In genomic region chr7:99617187-99617781, GRCh38 we compare ENCODE assay signal across 1 cellular context.
TF ChIP-seq lines count a peak whose summit lies in the region.

No MANE protein-coding gene starts in this region.

TF ChIP-seq in H1, 55 proteins besides CTCF, POLR2A, EP300 and RAD21:
- TF ChIP-seq TBP (IDR thresholded peaks at IDR 0.05; ENCODE audit: low read depth, low read length) (no peak), BACH1 (IDR thresholded peaks at IDR 0.05; ENCODE audit: low read length) (no peak), HDAC6 (IDR thresholded peaks at IDR 0.05; ENCODE audit: low read depth, low read length) (no peak), RBBP5 (IDR thresholded peaks at IDR 0.05; ENCODE audit: borderline replicate concordance, low read depth, low read length) (no peak), SP4 (IDR thresholded peaks at IDR 0.05; ENCODE audit: low read length) (no peak), TAF7 (optimal IDR thresholded peaks at IDR 0.05; ENCODE audit: borderline replicate concordance, low read depth, low read length) (no peak), CHD2 (IDR thresholded peaks at IDR 0.05; ENCODE audit: low read length) (no peak), CEBPB (IDR thresholded peaks at IDR 0.05; ENCODE audit: low read depth, low read length) (no peak), CBX8 (IDR thresholded peaks at IDR 0.05; ENCODE audit: borderline replicate concordance, low read depth, low read length) (no peak), RNF2 (IDR thresholded peaks at IDR 0.05; ENCODE audit: borderline replicate concordance, low read depth, low read length, missing control alignments, poor library complexity, severe bottlenecking) (no peak), TAF1 (IDR thresholded peaks at IDR 0.05; ENCODE audit: low read depth, low read length) (no peak), CREB1 (IDR thresholded peaks at IDR 0.05) (no peak), SIRT6 (IDR thresholded peaks at IDR 0.05; ENCODE audit: low read length) (no peak)
TF ChIP-seq in H1: peak in this region for 0.
